1 cellular context compared by ENCODE assay signal in genomic region chr12:6604254-6605029, GRCh38.
A peak's percentile ranks its signal among the peaks of the same experiment; 100 is the strongest.
TF ChIP-seq lines count a peak whose summit lies in the region.

No MANE protein-coding gene starts in this region.

TF ChIP-seq in K562, 482 proteins besides CTCF, POLR2A, EP300 and RAD21:
- TF ChIP-seq, protein P1, sequence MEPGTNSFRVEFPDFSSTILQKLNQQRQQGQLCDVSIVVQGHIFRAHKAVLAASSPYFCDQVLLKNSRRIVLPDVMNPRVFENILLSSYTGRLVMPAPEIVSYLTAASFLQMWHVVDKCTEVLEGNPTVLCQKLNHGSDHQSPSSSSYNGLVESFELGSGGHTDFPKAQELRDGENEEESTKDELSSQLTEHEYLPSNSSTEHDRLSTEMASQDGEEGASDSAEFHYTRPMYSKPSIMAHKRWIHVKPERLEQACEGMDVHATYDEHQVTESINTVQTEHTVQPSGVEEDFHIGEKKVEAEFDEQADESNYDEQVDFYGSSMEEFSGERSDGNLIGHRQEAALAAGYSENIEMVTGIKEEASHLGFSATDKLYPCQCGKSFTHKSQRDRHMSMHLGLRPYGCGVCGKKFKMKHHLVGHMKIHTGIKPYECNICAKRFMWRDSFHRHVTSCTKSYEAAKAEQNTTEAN (CRISPR knock-in tag; IDR thresholded peaks at IDR 0.05): no peak
- TF ChIP-seq, protein P2, sequence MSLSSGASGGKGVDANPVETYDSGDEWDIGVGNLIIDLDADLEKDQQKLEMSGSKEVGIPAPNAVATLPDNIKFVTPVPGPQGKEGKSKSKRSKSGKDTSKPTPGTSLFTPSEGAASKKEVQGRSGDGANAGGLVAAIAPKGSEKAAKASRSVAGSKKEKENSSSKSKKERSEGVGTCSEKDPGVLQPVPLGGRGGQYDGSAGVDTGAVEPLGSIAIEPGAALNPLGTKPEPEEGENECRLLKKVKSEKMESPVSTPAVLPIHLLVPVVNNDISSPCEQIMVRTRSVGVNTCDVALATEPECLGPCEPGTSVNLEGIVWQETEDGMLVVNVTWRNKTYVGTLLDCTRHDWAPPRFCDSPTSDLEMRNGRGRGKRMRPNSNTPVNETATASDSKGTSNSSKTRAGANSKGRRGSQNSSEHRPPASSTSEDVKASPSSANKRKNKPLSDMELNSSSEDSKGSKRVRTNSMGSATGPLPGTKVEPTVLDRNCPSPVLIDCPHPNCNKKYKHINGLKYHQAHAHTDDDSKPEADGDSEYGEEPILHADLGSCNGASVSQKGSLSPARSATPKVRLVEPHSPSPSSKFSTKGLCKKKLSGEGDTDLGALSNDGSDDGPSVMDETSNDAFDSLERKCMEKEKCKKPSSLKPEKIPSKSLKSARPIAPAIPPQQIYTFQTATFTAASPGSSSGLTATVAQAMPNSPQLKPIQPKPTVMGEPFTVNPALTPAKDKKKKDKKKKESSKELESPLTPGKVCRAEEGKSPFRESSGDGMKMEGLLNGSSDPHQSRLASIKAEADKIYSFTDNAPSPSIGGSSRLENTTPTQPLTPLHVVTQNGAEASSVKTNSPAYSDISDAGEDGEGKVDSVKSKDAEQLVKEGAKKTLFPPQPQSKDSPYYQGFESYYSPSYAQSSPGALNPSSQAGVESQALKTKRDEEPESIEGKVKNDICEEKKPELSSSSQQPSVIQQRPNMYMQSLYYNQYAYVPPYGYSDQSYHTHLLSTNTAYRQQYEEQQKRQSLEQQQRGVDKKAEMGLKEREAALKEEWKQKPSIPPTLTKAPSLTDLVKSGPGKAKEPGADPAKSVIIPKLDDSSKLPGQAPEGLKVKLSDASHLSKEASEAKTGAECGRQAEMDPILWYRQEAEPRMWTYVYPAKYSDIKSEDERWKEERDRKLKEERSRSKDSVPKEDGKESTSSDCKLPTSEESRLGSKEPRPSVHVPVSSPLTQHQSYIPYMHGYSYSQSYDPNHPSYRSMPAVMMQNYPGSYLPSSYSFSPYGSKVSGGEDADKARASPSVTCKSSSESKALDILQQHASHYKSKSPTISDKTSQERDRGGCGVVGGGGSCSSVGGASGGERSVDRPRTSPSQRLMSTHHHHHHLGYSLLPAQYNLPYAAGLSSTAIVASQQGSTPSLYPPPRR (CRISPR knock-in tag; IDR thresholded peaks at IDR 0.05; ENCODE audit: borderline replicate concordance): no peak
- TF ChIP-seq NRF1 (conservative IDR thresholded peaks at IDR 0.05 in 1 of 2, IDR thresholded peaks at IDR 0.05 in 1 of 2) (peak; percentile 67 to 78), CBFB (CRISPR knock-in tag; IDR thresholded peaks at IDR 0.05) (no peak), C11orf30 (IDR thresholded peaks at IDR 0.05; ENCODE audit: low read depth) (peak; percentile 17; the same call in 1 of the 2 replicates), PREB (CRISPR knock-in tag; IDR thresholded peaks at IDR 0.05) (no peak), ZNF316 (IDR thresholded peaks at IDR 0.05) (0 out of 2 replicates have a peak, but pooled peaks have one; percentile 21), ARNT (IDR thresholded peaks at IDR 0.05) (no peak), SNRNP70 (optimal IDR thresholded peaks at IDR 0.05; ENCODE audit: low read depth, low read length) (no peak), FOXK2 (conservative IDR thresholded peaks at IDR 0.05 in 1 of 2, IDR thresholded peaks at IDR 0.05 in 1 of 2; ENCODE audit: low read depth in 2 of 2) (0 out of 4 replicates have a peak, but pooled peaks of 1 of the 2 experiments have one; percentile 15), MCM5 (IDR thresholded peaks at IDR 0.05; ENCODE audit: low read depth) (no peak), FOXP4 (CRISPR knock-in tag; IDR thresholded peaks at IDR 0.05; ENCODE audit: borderline replicate concordance) (no peak), RNF2 (IDR thresholded peaks at IDR 0.05) (no peak), HOMEZ (CRISPR knock-in tag; IDR thresholded peaks at IDR 0.05) (no peak), CLOCK (CRISPR knock-in tag; IDR thresholded peaks at IDR 0.05; ENCODE audit: borderline replicate concordance) (no peak), POLR2B (IDR thresholded peaks at IDR 0.05; ENCODE audit: low read depth, partially characterized antibody) (no peak), ZNF354B (CRISPR knock-in tag; IDR thresholded peaks at IDR 0.05) (no peak), RFX7 (CRISPR knock-in tag; IDR thresholded peaks at IDR 0.05) (no peak), SMARCA5 (IDR thresholded peaks at IDR 0.05) (no peak)
